In the genomic region with DNA sequence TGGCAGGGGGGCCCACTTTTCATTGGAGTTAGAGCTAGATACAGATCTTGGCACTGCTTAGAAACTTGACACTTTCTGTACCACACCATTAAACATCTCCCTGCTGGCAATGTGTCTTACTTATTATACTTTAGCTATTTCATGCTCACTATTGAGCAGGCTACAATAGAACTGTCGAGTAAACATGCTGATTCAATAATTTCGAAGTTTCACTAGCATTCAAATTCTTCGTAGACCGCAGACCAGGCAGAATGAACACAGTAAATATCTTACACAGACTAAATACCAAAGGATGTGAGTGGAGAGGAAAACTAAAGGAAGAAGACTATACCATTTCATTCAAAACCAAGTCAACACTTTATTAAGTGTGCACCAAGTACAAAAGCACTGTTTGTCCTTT, we compare ENCODE assay signal across 18 cellular contexts.
A peak's percentile ranks its signal among the peaks of the same experiment; 100 is the strongest.
DNase-seq lines count a peak whose midpoint lies in the region; ATAC-seq and TF ChIP-seq lines count a peak whose summit lies in the region.
"Had no signal": no experiment of that assay in that cellular context is flagged by ENCODE, and none has a peak within 500 bp of the region (broad histone marks: within the 10 kb centered on the region; RNA-seq: fewer than 3 reads in every experiment).

No MANE protein-coding gene starts in this region.

- H3K9me3 ChIP-seq in IMR-90 (ENCODE audit: control insufficient read depth, insufficient read depth, low read length) = no peaks in the 10 kb centered on the region; the same call in 1 of the 2 replicates
- H3K9me3 ChIP-seq: A549, Caco-2 had no signal

- intact Hi-C loops in IMR-90 (cut with micrococcal nuclease) = no loop called here
- intact Hi-C loops in activated CD8-positive, alpha-beta T cell treated with anti-CD3 and anti-CD28 coated beads for 36 hours (cut with micrococcal nuclease) = no loop called here

- H3K4ac ChIP-seq in IMR-90 (ENCODE audit: low read depth, low read length) = no peak overlapping the region

- DNase-seq in IMR-90 (no peak), RPMI7951 (ENCODE audit: low read depth) (peak; percentile 13), epithelial cell of prostate (ENCODE audit: low read depth, low spot score) (no peak), renal cortical epithelial cell (ENCODE audit: low read depth) (peak; percentile 14), immature natural killer cell (no peak)
- DNase-seq in activated CD8-positive, alpha-beta T cell treated with anti-CD3 and anti-CD28 coated beads for 36 hours = no peak
- DNase-seq: AML-193; Caco-2; CD4-positive, alpha-beta T cell; DMS153; DMS79; GDM1; HCEC 1CT had no signal

- H3K27me3 Mint-ChIP-seq in immature natural killer cell (ENCODE audit: low read depth in 3 of 3) = peaks cover 0 to under 1% (median 0%) of the 10 kb centered on the region in 3 donors
- H3K27me3 Mint-ChIP-seq in activated CD8-positive, alpha-beta T cell treated with anti-CD3 and anti-CD28 coated beads for 36 hours = peaks cover 2% of the 10 kb centered on the region
- H3K27me3 Mint-ChIP-seq: CD4-positive, alpha-beta T cell had no signal

- H4K8ac ChIP-seq in IMR-90 (ENCODE audit: low read depth in 2 of 2, low read length in 2 of 2) = no peak overlapping the region

- H3K4me3 ChIP-seq in IMR-90 (ENCODE audit: insufficient read depth, low read depth, low read length) = no peak overlapping the region
- H3K4me3 ChIP-seq: A549, GM23338 had no signal

- H3K27ac ChIP-seq in IMR-90 (ENCODE audit: insufficient read depth, low read length) = no peak overlapping the region
- peak overlapping the region; percentile 90 for H3K27ac ChIP-seq in epithelial cell of prostate
- H3K27ac ChIP-seq: 22Rv1, A549, HL-60 had no signal

- no peak overlapping the region for H3K4me3 Mint-ChIP-seq in immature natural killer cell
- H3K4me3 Mint-ChIP-seq in activated CD8-positive, alpha-beta T cell treated with anti-CD3 and anti-CD28 coated beads for 36 hours = no peak overlapping the region
- H3K4me3 Mint-ChIP-seq: CD4-positive, alpha-beta T cell; GM23338 had no signal

- H3K9me3 Mint-ChIP-seq in immature natural killer cell = peaks cover 0 to 5% (median 0%) of the 10 kb centered on the region in 6 donors
- H3K9me3 Mint-ChIP-seq in activated CD8-positive, alpha-beta T cell treated with anti-CD3 and anti-CD28 coated beads for 36 hours = no peaks in the 10 kb centered on the region
- H3K9me3 Mint-ChIP-seq: CD4-positive, alpha-beta T cell had no signal

- H3K9me1 ChIP-seq in IMR-90 (ENCODE audit: insufficient read depth, low read length) = no peaks in the 10 kb centered on the region

- H4K91ac ChIP-seq in IMR-90 (ENCODE audit: insufficient read depth, low read depth, low read length) = no peak overlapping the region

- POLR2A ChIA-PET in IMR-90 (lab: Charles Lee; ENCODE audit: unreplicated experiment) = no interaction called here
- POLR2A ChIA-PET in activated CD8-positive, alpha-beta T cell treated with anti-CD3 and anti-CD28 coated beads for 36 hours (lab: Charles Lee) = no interaction called here

- dilution Hi-C loops in IMR-90 (cut with HindIII; ENCODE audit: low sequenced_read_pairs, unreplicated experiment) = no loop called here

- H3K27ac Mint-ChIP-seq in immature natural killer cell = no peak overlapping the region
- no peak overlapping the region for H3K27ac Mint-ChIP-seq in activated CD8-positive, alpha-beta T cell treated with anti-CD3 and anti-CD28 coated beads for 36 hours
- H3K27ac Mint-ChIP-seq: CD4-positive, alpha-beta T cell; GM23338 had no signal

- CTCF ChIA-PET in IMR-90 (lab: Yijun Ruan, JAX) = no interaction called here
- CTCF ChIA-PET in activated CD8-positive, alpha-beta T cell treated with anti-CD3 and anti-CD28 coated beads for 36 hours (lab: Charles Lee) = no interaction called here

- no CpG with 5 or more reads among the region's 4 CpGs for WGBS in IMR-90 (ENCODE audit: extremely low coverage in 2 of 2, insufficient read length in 1 of 2), 2 experiments

- H4K5ac ChIP-seq in IMR-90 (ENCODE audit: low read depth, low read length) = no peak overlapping the region

- H3K56ac ChIP-seq in IMR-90 (ENCODE audit: extremely low read depth, insufficient read depth, low read length) = no peak overlapping the region

- no peaks in the 10 kb centered on the region for H3K27me3 ChIP-seq in IMR-90 (ENCODE audit: control insufficient read depth, insufficient read depth, low read length)

- in situ Hi-C loops in IMR-90 (cut with MboI; ENCODE audit: low sequenced_read_pairs) = no loop called here

- TF ChIP-seq POLR2A in IMR-90 (IDR thresholded peaks at IDR 0.05; ENCODE audit: low read depth, low read length) = no peak

- H3K18ac ChIP-seq in IMR-90 (ENCODE audit: low read depth, low read length) = no peak overlapping the region

- no peak overlapping the region for H2BK120ac ChIP-seq in IMR-90 (ENCODE audit: low read depth, low read length)

- H2AK9ac ChIP-seq in IMR-90 (replicated peaks; ENCODE audit: low read depth, low read length, poor library complexity) = no peak overlapping the region

- no TSS peak for BruUV-seq in IMR-90 (replicated peaks; lab: Mats Ljungman, UMichigan)

- H3K4me1 ChIP-seq in IMR-90 (ENCODE audit: control insufficient read depth, insufficient read depth, low read length) = no peaks in the 10 kb centered on the region
- H3K4me1 ChIP-seq: A549, Caco-2 had no signal

- H2BK15ac ChIP-seq in IMR-90 (ENCODE audit: low read depth, low read length) = no peak overlapping the region

- H4K20me1 ChIP-seq in IMR-90 (ENCODE audit: insufficient read depth, low read length) = no peaks in the 10 kb centered on the region

- no peak overlapping the region for H2BK5ac ChIP-seq in IMR-90 (ENCODE audit: low read depth, low read length, poor library complexity, severe bottlenecking)

- no peaks in the 10 kb centered on the region for H3K36me3 Mint-ChIP-seq in immature natural killer cell
- H3K36me3 Mint-ChIP-seq in activated CD8-positive, alpha-beta T cell treated with anti-CD3 and anti-CD28 coated beads for 36 hours (ENCODE audit: low read depth) = no peaks in the 10 kb centered on the region

- TF ChIP-seq CTCF in IMR-90 (conservative IDR thresholded peaks at IDR 0.05; ENCODE audit: low read depth, low read length) = no peak
- no peak for TF ChIP-seq CTCF in activated CD8-positive, alpha-beta T cell treated with anti-CD3 and anti-CD28 coated beads for 36 hours (IDR thresholded peaks at IDR 0.05)

- H3K9ac ChIP-seq in IMR-90 (ENCODE audit: low read depth, low read length) = no peak overlapping the region

- H3K4me1 Mint-ChIP-seq in immature natural killer cell = no peaks in the 10 kb centered on the region
- H3K4me1 Mint-ChIP-seq in activated CD8-positive, alpha-beta T cell treated with anti-CD3 and anti-CD28 coated beads for 36 hours (ENCODE audit: low read depth) = no peaks in the 10 kb centered on the region
- H3K4me1 Mint-ChIP-seq: GM23338 had no signal

- no peaks in the 10 kb centered on the region for H3K79me1 ChIP-seq in IMR-90 (ENCODE audit: low read depth in 1 of 2, low read length in 2 of 2)

- no peak for TF ChIP-seq RAD21 in IMR-90 (IDR thresholded peaks at IDR 0.05; ENCODE audit: low read length)

- ATAC-seq in IMR-90 (ENCODE audit: low read depth) (peak; percentile 51; the same call in 1 of the 2 replicates), HG03442 (IDR thresholded peaks at IDR 0.05; ENCODE audit: unreplicated experiment) (no peak)
- no peak for ATAC-seq in activated CD8-positive, alpha-beta T cell treated with anti-CD3 and anti-CD28 coated beads for 36 hours
- ATAC-seq: A549, GM23338 had no signal

- H2BK20ac ChIP-seq in IMR-90 (ENCODE audit: low read depth, low read length) = no peak overlapping the region

- no peak overlapping the region for H2AFZ ChIP-seq in IMR-90 (replicated peaks; ENCODE audit: low read length, poor library complexity)
- H2AFZ ChIP-seq: GM23338 had no signal

- H3K14ac ChIP-seq in IMR-90 (replicated peaks; ENCODE audit: low read depth, low read length) = no peak overlapping the region

- no peak overlapping the region for H3K23ac ChIP-seq in IMR-90 (ENCODE audit: low read depth, low read length)

- no peak overlapping the region for H2AK5ac ChIP-seq in IMR-90 (ENCODE audit: low read depth, low read length)

- H3K4me2 ChIP-seq in IMR-90 (ENCODE audit: low read depth, low read length) = no peak overlapping the region
- H3K4me2 ChIP-seq: A549, GM23338 had no signal

- no peaks in the 10 kb centered on the region for H3K36me3 ChIP-seq in IMR-90 (ENCODE audit: control insufficient read depth, insufficient read depth, low read length)

TF ChIP-seq in IMR-90, 13 proteins besides CTCF, POLR2A, EP300 and RAD21:
- TF ChIP-seq MAZ (IDR thresholded peaks at IDR 0.05; ENCODE audit: borderline replicate concordance, low read depth, low read length) (no peak), NFE2L2 (IDR thresholded peaks at IDR 0.05; ENCODE audit: low read depth, low read length) (no peak), MAFK (IDR thresholded peaks at IDR 0.05; ENCODE audit: low read depth, low read length) (no peak), SMC3 (IDR thresholded peaks at IDR 0.05; ENCODE audit: low read depth, low read length) (no peak), MXI1 (IDR thresholded peaks at IDR 0.05; ENCODE audit: borderline replicate concordance, low read depth, low read length) (no peak), CHD1 (IDR thresholded peaks at IDR 0.05; ENCODE audit: low read depth, low read length) (no peak)
- TF ChIP-seq, protein P1, sequence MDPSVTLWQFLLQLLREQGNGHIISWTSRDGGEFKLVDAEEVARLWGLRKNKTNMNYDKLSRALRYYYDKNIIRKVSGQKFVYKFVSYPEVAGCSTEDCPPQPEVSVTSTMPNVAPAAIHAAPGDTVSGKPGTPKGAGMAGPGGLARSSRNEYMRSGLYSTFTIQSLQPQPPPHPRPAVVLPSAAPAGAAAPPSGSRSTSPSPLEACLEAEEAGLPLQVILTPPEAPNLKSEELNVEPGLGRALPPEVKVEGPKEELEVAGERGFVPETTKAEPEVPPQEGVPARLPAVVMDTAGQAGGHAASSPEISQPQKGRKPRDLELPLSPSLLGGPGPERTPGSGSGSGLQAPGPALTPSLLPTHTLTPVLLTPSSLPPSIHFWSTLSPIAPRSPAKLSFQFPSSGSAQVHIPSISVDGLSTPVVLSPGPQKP (IDR thresholded peaks at IDR 0.05; ENCODE audit: borderline replicate concordance, low read depth, low read length) = no peak
- TF ChIP-seq, protein P2, sequence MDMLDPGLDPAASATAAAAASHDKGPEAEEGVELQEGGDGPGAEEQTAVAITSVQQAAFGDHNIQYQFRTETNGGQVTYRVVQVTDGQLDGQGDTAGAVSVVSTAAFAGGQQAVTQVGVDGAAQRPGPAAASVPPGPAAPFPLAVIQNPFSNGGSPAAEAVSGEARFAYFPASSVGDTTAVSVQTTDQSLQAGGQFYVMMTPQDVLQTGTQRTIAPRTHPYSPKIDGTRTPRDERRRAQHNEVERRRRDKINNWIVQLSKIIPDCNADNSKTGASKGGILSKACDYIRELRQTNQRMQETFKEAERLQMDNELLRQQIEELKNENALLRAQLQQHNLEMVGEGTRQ (IDR thresholded peaks at IDR 0.05; ENCODE audit: low read depth, low read length) = no peak

Comparison
In these comparisons a context has a peak if more than half of its experiments do, and no peak if none do; other contexts are left out.
1. DNase-seq: peak in RPMI7951 (single experiment) and renal cortical epithelial cell (single experiment); none in IMR-90 (single experiment), epithelial cell of prostate (single experiment), immature natural killer cell (0 of 3) and activated CD8-positive, alpha-beta T cell treated with anti-CD3 and anti-CD28 coated beads for 36 hours (single experiment).